In genomic region chr1:87330201-87330953, GRCh38 we compare ENCODE assay signal across 8 cellular contexts. TPM values are rescaled to one million over a fixed set of nuclear protein-coding genes. Genes with fewer than 3 reads are reported as not detected.
DNase-seq lines count a peak whose midpoint lies in the region; ATAC-seq, FAIRE-seq and TF ChIP-seq lines count a peak whose summit lies in the region.

No MANE protein-coding gene starts in this region.

- no peak for FAIRE-seq in GM12878 (lab: Jason Lieb, UNC)

- H4K20me1 ChIP-seq in GM12878 (ENCODE audit: control insufficient read depth, insufficient read depth), result no peaks in the 10 kb centered on the region

- H3K27ac Mint-ChIP-seq in activated CD4-positive, alpha-beta T cell treated with anti-CD3 and anti-CD28 coated beads, Interleukin-2, amount 10 ng/mL, durations not matched to agents 24 days and 14 days, result peak overlapping the region; percentile 85

- peaks cover 19% of the 10 kb centered on the region for H3K36me3 Mint-ChIP-seq in activated CD4-positive, alpha-beta T cell treated with anti-CD3 and anti-CD28 coated beads, Interleukin-2, amount 10 ng/mL, durations not matched to agents 24 days and 14 days (ENCODE audit: low read depth)

- H3K4me3 ChIP-seq in GM12878 (peak overlapping the region; percentile 84), iPS-11a (ENCODE audit: low read depth, low read length) (peak overlapping the region; percentile 82), gastrocnemius medialis (peak overlapping the region; percentile 70 to 97 (median 92))

- RAD21 ChIA-PET in GM12878 (lab: Charles Lee; ENCODE audit: unreplicated experiment), result interaction anchor here (0.7 to 7.9 kb wide), 10 partner anchors 10 to 850 kb away, joined by 3 to 55 read pairs (median 4); no protein-coding TSS in a partner anchor

- DNase-seq in activated CD4-positive, alpha-beta T cell treated with anti-CD3 and anti-CD28 coated beads, Interleukin-2, amount 10 ng/mL, durations not matched to agents 24 days and 14 days, result peak; percentile 75
- DNase-seq in activated CD4-positive, alpha-beta T cell treated with anti-CD3 and anti-CD28 coated beads for 4 hours, result no peak
- DNase-seq in NCI-H82 (lab: John Stamatoyannopoulos, UW) (peak; percentile 94), GM12878 (ENCODE audit: low read depth, low spot score) (no peak), gastrocnemius medialis (no peak), NCI-H2227 treated with DMSO at 0.1 percent for 48 hours (lab: John Stamatoyannopoulos, UW) (no peak)

- H2AFZ ChIP-seq in GM12878 (ENCODE audit: control insufficient read depth, low read depth, low read length), result peak overlapping the region; percentile 55

- SMC1A ChIA-PET in GM12878 (lab: Charles Lee; ENCODE audit: uncharacterized antibody, unreplicated experiment), result interaction anchor here (0.8 to 3.6 kb wide), 14 partner anchors 10 to 1065 kb away, joined by 3 to 17 read pairs (median 4); no protein-coding TSS in a partner anchor

- ATAC-seq in GM12878 (no peak), gastrocnemius medialis (no peak), HG03520 (IDR thresholded peaks at IDR 0.05; ENCODE audit: unreplicated experiment) (no peak)

- peaks cover 3% of the 10 kb centered on the region for H3K27me3 Mint-ChIP-seq in activated CD4-positive, alpha-beta T cell treated with anti-CD3 and anti-CD28 coated beads, Interleukin-2, amount 10 ng/mL, durations not matched to agents 24 days and 14 days

- intact Hi-C loops in activated CD4-positive, alpha-beta T cell treated with anti-CD3 and anti-CD28 coated beads, Interleukin-2, amount 10 ng/mL, durations not matched to agents 24 days and 14 days (cut with micrococcal nuclease), result loop anchor here (10.0 kb wide), 1 partner anchor 936 kb away; the partner anchor contains the start of gene ODF2L
- intact Hi-C loops in GM12878 (cut with micrococcal nuclease; ENCODE audit: unreplicated experiment), result loop anchor here (5.0 to 10.0 kb wide), 4 partner anchors 257 to 626 kb away; partner anchors contain the start of genes HS2ST1, SELENOF and SH3GLB1
- intact Hi-C loops in gastrocnemius medialis (cut with DNase I; ENCODE audit: low total_unique reads), result loop anchor here (10.0 kb wide), 1 partner anchor 626 kb away; the partner anchor contains the start of gene SH3GLB1

- H3K9me3 Mint-ChIP-seq in activated CD4-positive, alpha-beta T cell treated with anti-CD3 and anti-CD28 coated beads, Interleukin-2, amount 10 ng/mL, durations not matched to agents 24 days and 14 days, result no peaks in the 10 kb centered on the region

- peak overlapping the region; percentile 65 for H3K27ac ChIP-seq in GM12878 (ENCODE audit: control insufficient read depth, insufficient read depth)
- peak overlapping the region; percentile 88 to 99 (median 97) for H3K27ac ChIP-seq in gastrocnemius medialis

- 1% methylated on average over 19 of the region's 19 CpGs for WGBS in GM12878 (ENCODE audit: insufficient coverage, insufficient replicate concordance, low lambda C conversion rate, missing lambda C conversion rate)

- TF ChIP-seq CTCF in GM12878 (IDR thresholded peaks at IDR 0.05 in 2 of 3, conservative IDR thresholded peaks at IDR 0.05 in 1 of 3; ENCODE audit: control insufficient read depth in 2 of 3, extremely low read depth in 1 of 3, insufficient read depth in 1 of 3, low read depth in 3 of 3, low read length in 3 of 3) (no peak), gastrocnemius medialis (IDR thresholded peaks at IDR 0.05 in 4 of 5, conservative IDR thresholded peaks at IDR 0.05 in 1 of 5) (no peak)

- TF ChIP-seq POLR2A in GM12878 (IDR thresholded peaks at IDR 0.05; ENCODE audit: low read depth, low read length) (no peak), gastrocnemius medialis (IDR thresholded peaks at IDR 0.05) (no peak)

- peaks cover 45% of the 10 kb centered on the region for H3K79me2 ChIP-seq in GM12878 (ENCODE audit: control insufficient read depth, insufficient read depth, low read length)

- peak overlapping the region; percentile 89 for H3K4me3 Mint-ChIP-seq in activated CD4-positive, alpha-beta T cell treated with anti-CD3 and anti-CD28 coated beads, Interleukin-2, amount 10 ng/mL, durations not matched to agents 24 days and 14 days

- peak overlapping the region; percentile 94 for H3K4me2 ChIP-seq in GM12878 (ENCODE audit: control insufficient read depth, insufficient read depth)

- in situ Hi-C loops in GM12878 (cut with MboI) (loop anchor here (5.0 kb wide), 1 partner anchor 122 kb away; no protein-coding TSS in a partner anchor), gastrocnemius medialis (cut with MboI; ENCODE audit: low sequenced_read_pairs in 4 of 4) (loop anchor here in 1 of 4 donors (25.0 kb wide), 3 partner anchors 418 to 1357 kb away; partner anchors contain the start of genes HS2ST1, PKN2, SELENOF and SH3GLB1)

- H3K4me1 ChIP-seq in GM12878 (ENCODE audit: control insufficient read depth, insufficient read depth, low read length) (peaks cover 8% of the 10 kb centered on the region), gastrocnemius medialis (peaks cover 33 to 35% of the 10 kb centered on the region in 2 donors)

- BruUV-seq in GM12878 (replicated peaks; lab: Mats Ljungman, UMichigan), result no TSS peak

- POLR2A ChIA-PET in GM12878 (lab: Charles Lee), result interaction anchor here (0.7 to 1.2 kb wide), 7 partner anchors 14 to 415 kb away, joined by 3 to 6 read pairs (median 4); no protein-coding TSS in a partner anchor

- H3K27me3 ChIP-seq in GM12878 (replicated peaks in 1 of 2; ENCODE audit: control insufficient read depth in 2 of 2, insufficient read depth in 2 of 2, low read length in 1 of 2) (no peaks in the 10 kb centered on the region), gastrocnemius medialis (no peaks in the 10 kb centered on the region)

- peaks cover 47% of the 10 kb centered on the region for H3K4me1 Mint-ChIP-seq in activated CD4-positive, alpha-beta T cell treated with anti-CD3 and anti-CD28 coated beads, Interleukin-2, amount 10 ng/mL, durations not matched to agents 24 days and 14 days

- no peak for TF ChIP-seq EP300 in GM12878 (IDR thresholded peaks at IDR 0.05; ENCODE audit: borderline replicate concordance in 1 of 2, control insufficient read depth in 1 of 2, low read depth in 2 of 2, low read length in 2 of 2)

- H3K9me3 ChIP-seq in GM12878 (replicated peaks; ENCODE audit: control insufficient read depth, insufficient read depth, low read length), result no peaks in the 10 kb centered on the region
- no peaks in the 10 kb centered on the region for H3K9me3 ChIP-seq in gastrocnemius medialis

- CTCF ChIA-PET in GM12878 (lab: Yijun Ruan, JAX), result interaction anchor here (0.7 to 3.8 kb wide), 9 partner anchors 11 to 945 kb away, joined by 3 to 13 read pairs (median 3); no protein-coding TSS in a partner anchor

- peak overlapping the region; percentile 64 for H3K9ac ChIP-seq in GM12878 (ENCODE audit: control insufficient read depth, insufficient read depth, low read length)

- peaks cover 0 to 2% of the 10 kb centered on the region in 2 experiments; a peak in 1 of 4 replicates for H3K36me3 ChIP-seq in GM12878 (ENCODE audit: control insufficient read depth in 2 of 2, insufficient read depth in 2 of 2, low read length in 1 of 2)
- H3K36me3 ChIP-seq in gastrocnemius medialis, result no peaks in the 10 kb centered on the region

- no peak for TF ChIP-seq RAD21 in GM12878 (IDR thresholded peaks at IDR 0.05; ENCODE audit: insufficient read depth, low read depth, low read length)

TF ChIP-seq in GM12878, 131 proteins besides CTCF, POLR2A, EP300 and RAD21 (continues in another document):
- no peak for TF ChIP-seq POLR2AphosphoS2 (IDR thresholded peaks at IDR 0.05; ENCODE audit: low read depth, low read length)
- TF ChIP-seq MTA3 (IDR thresholded peaks at IDR 0.05; ENCODE audit: borderline replicate concordance, low read length), result peak; percentile 52; the same call in 1 of the 2 replicates
- no peak for TF ChIP-seq PAX8 (IDR thresholded peaks at IDR 0.05)
- no peak for TF ChIP-seq IRF3 (IDR thresholded peaks at IDR 0.05)
- no peak for TF ChIP-seq KLF5 (IDR thresholded peaks at IDR 0.05; ENCODE audit: partially characterized antibody)
- TF ChIP-seq ESRRA (IDR thresholded peaks at IDR 0.05; ENCODE audit: low read length), result no peak
- 0 out of 2 replicates have a peak, but pooled peaks have one; percentile 7 for TF ChIP-seq ZNF384 (IDR thresholded peaks at IDR 0.05; ENCODE audit: borderline replicate concordance, low read depth, low read length)
- TF ChIP-seq NRF1 (conservative IDR thresholded peaks at IDR 0.05; ENCODE audit: low read depth, low read length), result no peak
- no peak for TF ChIP-seq RFX5 (IDR thresholded peaks at IDR 0.05; ENCODE audit: low read depth, low read length)

RNA-seq across cellular contexts. Expression of gene LMO4, which starts 1.7 kb away (rescaled TPM):
- 23.7 and 26.1 TPM in 2 replicates for total RNA-seq in activated CD4-positive, alpha-beta T cell treated with anti-CD3 and anti-CD28 coated beads, Interleukin-2, amount 10 ng/mL, durations not matched to agents 24 days and 14 days
- total RNA-seq in GM12878 (2013; cell fraction: nucleolus; rRNA removed), result 8.4 and 11.3 TPM in 2 replicates
- 22.5 and 23.4 TPM in 2 replicates for total RNA-seq in GM12878 (2014; rRNA removed)
- total RNA-seq in GM12878 (2014; rRNA removed; fragmentation: Illumina TruSeq; extraction: Trizol), result 18.9 and 19.4 TPM in 2 replicates
- total RNA-seq in GM12878 (2021), result 27.9 and 30.8 TPM in 2 replicates
- polyA plus RNA-seq in GM12878 (2011; ENCODE audit: low read depth), result 13.0 TPM
- 70.5 and 76.6 TPM in 2 replicates for polyA plus RNA-seq in GM12878 (2011; rRNA removed)
- polyA plus RNA-seq in GM12878 (2011; cell fraction: cytosol; rRNA removed), result 51.7 and 62.3 TPM in 2 replicates
- polyA plus RNA-seq in GM12878 (2011; cell fraction: nucleus; rRNA removed), result 82.7 and 110 TPM in 2 replicates
- polyA plus RNA-seq in GM12878 (2012), result 18.6 and 23.4 TPM in 2 replicates
- polyA plus RNA-seq in GM12878 (2014; fragmentation: Illumina TruSeq; extraction: Trizol), result 22.6 and 25.2 TPM in 2 replicates
- 1 to 10 TPM; 3.8 to 5.7 TPM for polyA plus RNA-seq in GM12878 (2014; fragmentation: Nextera tagmentation; extraction: Ambion mirVana)
- 30.4 and 35.3 TPM in 2 replicates for polyA plus RNA-seq in GM12878 (2014; rRNA removed)
- 1 to 10 TPM; 8.4 to 8.5 TPM for polyA plus RNA-seq in GM12878 (2016; fragmentation: Nextera tagmentation; extraction: Ambion mirVana)
- polyA minus RNA-seq in GM12878 (2011; rRNA and poly(A)+ RNA removed), result 42.7 and 46.4 TPM in 2 replicates
- 13.8 and 14.9 TPM in 2 replicates for polyA minus RNA-seq in GM12878 (2011; cell fraction: cytosol; rRNA and poly(A)+ RNA removed)
- 24.2 and 34.6 TPM in 2 replicates for polyA minus RNA-seq in GM12878 (2011; cell fraction: nucleus; rRNA and poly(A)+ RNA removed)
- 10 to 100 TPM; 29.6 to 47.3 (median 35.8) TPM for total RNA-seq in gastrocnemius medialis

Comparison
In these comparisons a context has a peak if more than half of its experiments do, and no peak if none do; other contexts are left out.
1. DNase-seq: peak in activated CD4-positive, alpha-beta T cell treated with anti-CD3 and anti-CD28 coated beads, Interleukin-2, amount 10 ng/mL, durations not matched to agents 24 days and 14 days (single experiment) and NCI-H82 (single experiment); none in activated CD4-positive, alpha-beta T cell treated with anti-CD3 and anti-CD28 coated beads for 4 hours (0 of 2), GM12878 (single experiment), gastrocnemius medialis (0 of 2) and NCI-H2227 treated with DMSO at 0.1 percent for 48 hours (single experiment).
2. Peak in every context shown above with its lines, with median percentiles within 50 percentile points of each other: H3K4me3 ChIP-seq.